23 cellular contexts compared by ENCODE assay signal in the genomic region with DNA sequence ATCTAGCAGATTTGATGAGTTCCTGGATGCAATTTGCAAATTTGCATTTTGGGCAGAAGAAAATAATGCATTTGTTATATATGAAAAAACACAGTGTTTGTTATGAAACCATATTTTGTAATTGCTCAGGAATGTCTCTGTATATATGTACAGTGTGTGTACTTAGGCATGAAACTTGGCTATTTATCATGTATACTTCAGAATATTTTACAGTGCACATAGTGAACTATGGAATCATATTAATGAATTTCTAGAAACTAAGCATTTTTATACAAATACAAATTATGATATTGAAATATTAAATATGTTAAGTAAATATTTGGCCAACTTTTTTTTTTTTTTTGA.
DNase-seq lines count a peak whose midpoint lies in the region; ATAC-seq, FAIRE-seq and TF ChIP-seq lines count a peak whose summit lies in the region.
"Had no signal": no experiment of that assay in that cellular context is flagged by ENCODE, and none has a peak within 500 bp of the region (broad histone marks: within the 10 kb centered on the region; RNA-seq: fewer than 3 reads in every experiment).

No MANE protein-coding gene starts in this region.

- H3K4me3 Mint-ChIP-seq in MCF 10A (ENCODE audit: unreplicated experiment) = peak overlapping the region; percentile 19
- H3K4me3 Mint-ChIP-seq: B cell, GM23338 had no signal

- H3K4me1 Mint-ChIP-seq in MCF 10A (ENCODE audit: insufficient read depth, unreplicated experiment) = peaks cover 24% of the 10 kb centered on the region
- H3K4me1 Mint-ChIP-seq: B cell, GM23338 had no signal

- no peak overlapping the region for H3K27ac Mint-ChIP-seq in MCF 10A (ENCODE audit: low read depth, unreplicated experiment)
- H3K27ac Mint-ChIP-seq: B cell, GM23338 had no signal

- peaks cover 14% of the 10 kb centered on the region for H3K36me3 Mint-ChIP-seq in MCF 10A (ENCODE audit: insufficient read depth, unreplicated experiment)

- H3K27me3 Mint-ChIP-seq in MCF 10A (ENCODE audit: insufficient read depth, unreplicated experiment) = no peaks in the 10 kb centered on the region

- H3K9me3 ChIP-seq in breast epithelium (no peaks in the 10 kb centered on the region), gastrocnemius medialis (no peaks in the 10 kb centered on the region)

- no peaks in the 10 kb centered on the region for H3K27me3 ChIP-seq in breast epithelium
- H3K27me3 ChIP-seq in bronchial epithelial cell (ENCODE audit: control insufficient read depth, insufficient read depth, low read length) = no peaks in the 10 kb centered on the region
- no peaks in the 10 kb centered on the region for H3K27me3 ChIP-seq in gastrocnemius medialis

- H3K9me3 Mint-ChIP-seq in MCF 10A (ENCODE audit: unreplicated experiment) = peaks cover 8% of the 10 kb centered on the region
- H3K9me3 Mint-ChIP-seq: GM23338 had no signal

- H3K27ac ChIP-seq in breast epithelium = no peak overlapping the region
- H3K27ac ChIP-seq in gastrocnemius medialis = no peak overlapping the region
- H3K27ac ChIP-seq: 22Rv1 had no signal

- H3K36me3 ChIP-seq in breast epithelium = no peaks in the 10 kb centered on the region
- H3K36me3 ChIP-seq in bronchial epithelial cell (ENCODE audit: control insufficient read depth, insufficient read depth, low read length) = no peaks in the 10 kb centered on the region
- no peaks in the 10 kb centered on the region for H3K36me3 ChIP-seq in gastrocnemius medialis

- intact Hi-C loops in MCF 10A (cut with micrococcal nuclease) = no loop called here
- intact Hi-C loops in breast epithelium (cut with DNase I; ENCODE audit: low total_unique reads) = no loop called here
- intact Hi-C loops in sciatic nerve (cut with DNase I) = no loop called here
- intact Hi-C loops in gastrocnemius medialis (cut with DNase I; ENCODE audit: low total_unique reads) = no loop called here

- no peak for FAIRE-seq in bronchial epithelial cell (lab: Jason Lieb, UNC)

- no peaks in the 10 kb centered on the region for H3K4me1 ChIP-seq in breast epithelium
- no peaks in the 10 kb centered on the region for H3K4me1 ChIP-seq in gastrocnemius medialis

- TF ChIP-seq POLR2A in breast epithelium (IDR thresholded peaks at IDR 0.05) = no peak
- TF ChIP-seq POLR2A in gastrocnemius medialis (IDR thresholded peaks at IDR 0.05) = no peak

- POLR2A ChIA-PET in MCF 10A (lab: Yijun Ruan, JAX) = interaction anchor here (1.2 kb wide), 1 partner anchor 32 kb away, joined by 4 read pairs; no protein-coding TSS in a partner anchor

- DNase-seq in MCF 10A (ENCODE audit: unreplicated experiment) (no peak), breast epithelium (ENCODE audit: low spot score in 2 of 2) (no peak), bronchial epithelial cell (ENCODE audit: low read depth) (peak; percentile 52), iris pigment epithelial cell (ENCODE audit: low read depth) (peak; percentile 31), sciatic nerve (ENCODE audit: low spot score) (no peak), gastrocnemius medialis (no peak), HUDEP-2 (lab: John Stamatoyannopoulos, UW; ENCODE audit: unreplicated experiment in 76 of 76) (no peak)
- DNase-seq: DMS79 treated with DMSO at 0.1 percent for 48 hours; Kasumi-1; MM.1S; NCI-H1092; NCI-H1436 treated with DMSO at 0.1 percent for 48 hours; NCI-H2029 treated with DMSO at 0.1 percent for 48 hours; NCI-H2171 treated with DMSO at 0.1 percent for 48 hours; NCI-H446 treated with DMSO at 0.1 percent for 48 hours; NCI-H69; NK-92 treated with Interleukin-12 subunit alpha and Interleukin-12 subunit beta, amount 100 ng/mL, for 24 hours; SIG-M5 had no signal

- ATAC-seq in sciatic nerve (no peak), gastrocnemius medialis (no peak), GM21447 (IDR thresholded peaks at IDR 0.05; ENCODE audit: unreplicated experiment) (no peak)
- ATAC-seq: GM23338, HCT116 had no signal

- TF ChIP-seq CTCF in MCF 10A (IDR thresholded peaks at IDR 0.05; ENCODE audit: unreplicated experiment) = no peak
- no peak for TF ChIP-seq CTCF in breast epithelium (IDR thresholded peaks at IDR 0.05)
- TF ChIP-seq CTCF in bronchial epithelial cell (IDR thresholded peaks at IDR 0.05; ENCODE audit: insufficient read depth, low read length, severe bottlenecking) = no peak
- TF ChIP-seq CTCF in gastrocnemius medialis (IDR thresholded peaks at IDR 0.05 in 4 of 5, conservative IDR thresholded peaks at IDR 0.05 in 1 of 5) = no peak

- H3K4me3 ChIP-seq in breast epithelium = no peak overlapping the region
- no peak overlapping the region for H3K4me3 ChIP-seq in bronchial epithelial cell (ENCODE audit: low read depth, low read length)
- no peak overlapping the region for H3K4me3 ChIP-seq in gastrocnemius medialis
- H3K4me3 ChIP-seq: GM23338 had no signal

- no TSS peak for BruUV-seq in MCF 10A (replicated peaks; lab: Mats Ljungman, UMichigan)

- CTCF ChIA-PET in MCF 10A (lab: Yijun Ruan, JAX) = interaction anchor here (0.6 kb wide), 1 partner anchor 538 kb away, joined by 3 read pairs; no protein-coding TSS in a partner anchor

- in situ Hi-C loops in gastrocnemius medialis (cut with MboI; ENCODE audit: low sequenced_read_pairs in 4 of 4) = no loop called here

Comparison
In these comparisons a context has a peak if more than half of its experiments do, and no peak if none do; other contexts are left out.
1. DNase-seq: peak in bronchial epithelial cell (single experiment) and iris pigment epithelial cell (single experiment); none in MCF 10A (single experiment), breast epithelium (0 of 2), sciatic nerve (single experiment), gastrocnemius medialis (0 of 2) and HUDEP-2 (0 of 76).